Comparison of ENCODE assay signal across 31 cellular contexts in the genomic region with DNA sequence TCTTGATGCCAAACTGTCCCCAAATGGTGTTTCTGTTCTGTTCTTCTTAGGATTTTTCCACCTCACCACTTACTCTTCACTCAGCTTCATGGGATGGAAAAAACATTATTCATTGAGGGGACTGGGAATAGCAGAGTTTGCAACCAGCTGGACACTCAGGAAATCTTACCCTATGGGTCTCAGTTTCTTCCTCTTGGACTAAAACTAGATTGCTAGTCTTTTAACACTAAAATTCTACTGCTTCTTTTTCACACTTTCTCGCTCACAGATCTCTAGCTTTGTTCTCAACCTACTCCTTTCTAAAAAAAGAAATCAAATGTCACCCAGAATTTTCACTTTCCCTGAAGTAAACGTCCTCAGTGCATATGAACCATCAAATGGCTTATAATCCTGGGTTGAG. TPM values are rescaled to one million over a fixed set of nuclear protein-coding genes. Genes with fewer than 3 reads are reported as not detected.
"Had no signal": no experiment of that assay in that cellular context is flagged by ENCODE, and none has a peak within 500 bp of the region (broad histone marks: within the 10 kb centered on the region; RNA-seq: fewer than 3 reads in every experiment).

No MANE protein-coding gene starts in this region.

- DNase-seq: activated CD4-positive, alpha-beta memory T cell treated with anti-CD3 and anti-CD28 coated beads for 36 hours; activated CD4-positive, alpha-beta T cell treated with anti-CD3 and anti-CD28 coated beads, Interleukin-2, amount 50 U/mL, for 1 hour; activated CD8-positive, alpha-beta memory T cell treated with anti-CD3 and anti-CD28 coated beads, Interleukin-2, amount 50 U/mL, for 4 hours; activated effector memory CD4-positive, alpha-beta T cell treated with Interleukin-2 at 50 U/mL for 16 hours; activated naive CD4-positive, alpha-beta T cell treated with anti-CD3 and anti-CD28 coated beads, Interleukin-2, amount 10 ng/mL, durations not matched to agents 7 days and 5 days; activated naive CD8-positive, alpha-beta T cell treated with anti-CD3 and anti-CD28 coated beads, Interleukin-2, amount 50 U/mL, for 24 hours; activated T-cell treated with anti-CD3 and anti-CD28 coated beads for 4 hours; activated T-cell treated with anti-CD3 and anti-CD28 coated beads, Interleukin-2, amount 50 U/mL, for 4 hours; aorta; brain microvascular endothelial cell; central memory CD4-positive, alpha-beta T cell; MM.1S; MV-4-11; NCI-H1092; NCI-H1417; NCI-H146; NCI-H187 treated with DMSO at 0.1 percent for 48 hours; NCI-H2081; NCI-H226; NCI-H446 treated with DMSO at 0.1 percent for 48 hours; NCI-H524; SHP77; SJCRH30; T1000; WERI-Rb-1 had no signal

- H3K9ac ChIP-seq: KMS-11 had no signal

- H3K36me3 ChIP-seq: brain microvascular endothelial cell, SJCRH30, WERI-Rb-1 had no signal

- H3K4me3 ChIP-seq: SJCRH30 had no signal

- H3K4me3 Mint-ChIP-seq: activated CD4-positive, alpha-beta memory T cell treated with anti-CD3 and anti-CD28 coated beads for 36 hours; activated naive CD4-positive, alpha-beta T cell treated with anti-CD3 and anti-CD28 coated beads, Interleukin-2, amount 10 ng/mL, durations not matched to agents 7 days and 5 days; activated naive CD8-positive, alpha-beta T cell; activated naive CD8-positive, alpha-beta T cell treated with anti-CD3 and anti-CD28 coated beads, Interleukin-2, amount 50 U/mL, for 24 hours; activated T-cell treated with anti-CD3 and anti-CD28 coated beads, Interleukin-2, amount 50 U/mL, for 4 hours had no signal

- H3K4me2 ChIP-seq: KMS-11 had no signal

- ATAC-seq: activated naive CD8-positive, alpha-beta T cell treated with anti-CD3 and anti-CD28 coated beads, Interleukin-2, amount 50 U/mL, for 24 hours; activated T-cell treated with anti-CD3 and anti-CD28 coated beads, Interleukin-2, amount 50 U/mL, for 4 hours; Panc1 had no signal

- H3K4me1 ChIP-seq: SJCRH30 had no signal

- H3K36me3 Mint-ChIP-seq: activated CD4-positive, alpha-beta memory T cell treated with anti-CD3 and anti-CD28 coated beads for 36 hours; activated naive CD4-positive, alpha-beta T cell treated with anti-CD3 and anti-CD28 coated beads, Interleukin-2, amount 10 ng/mL, durations not matched to agents 7 days and 5 days; activated naive CD8-positive, alpha-beta T cell had no signal

- H3K9me3 ChIP-seq: SJCRH30 had no signal

- H3K9me3 Mint-ChIP-seq: activated CD4-positive, alpha-beta memory T cell treated with anti-CD3 and anti-CD28 coated beads for 36 hours; activated naive CD4-positive, alpha-beta T cell treated with anti-CD3 and anti-CD28 coated beads, Interleukin-2, amount 10 ng/mL, durations not matched to agents 7 days and 5 days; activated naive CD8-positive, alpha-beta T cell treated with anti-CD3 and anti-CD28 coated beads, Interleukin-2, amount 50 U/mL, for 24 hours; activated T-cell treated with anti-CD3 and anti-CD28 coated beads, Interleukin-2, amount 50 U/mL, for 4 hours had no signal

- H3K27me3 ChIP-seq: brain microvascular endothelial cell, SJCRH30 had no signal

- H3K27ac ChIP-seq: brain microvascular endothelial cell, KMS-11, SJCRH30, WERI-Rb-1 had no signal

- H3K27ac Mint-ChIP-seq: activated CD4-positive, alpha-beta memory T cell treated with anti-CD3 and anti-CD28 coated beads for 36 hours; activated naive CD4-positive, alpha-beta T cell treated with anti-CD3 and anti-CD28 coated beads, Interleukin-2, amount 10 ng/mL, durations not matched to agents 7 days and 5 days; activated naive CD8-positive, alpha-beta T cell; activated naive CD8-positive, alpha-beta T cell treated with anti-CD3 and anti-CD28 coated beads, Interleukin-2, amount 50 U/mL, for 24 hours had no signal

RNA-seq across cellular contexts. Expression of gene KMO, which starts 4.8 kb away (rescaled TPM):
- total RNA-seq: LHCN-M2; T-helper 1 cell treated with Interleukin-12 subunit alpha and Interleukin-12 subunit beta and Interleukin-4 antibody, amounts not matched to agents 30 ng/mL and 1 ng/mL, for 36 hours; T-helper 2 cell treated with Interferon-gamma antibody and Interleukin-4, amounts not matched to agents 100 ng/mL and 5 ng/mL, for 36 hours had no signal
